In the genomic region with DNA sequence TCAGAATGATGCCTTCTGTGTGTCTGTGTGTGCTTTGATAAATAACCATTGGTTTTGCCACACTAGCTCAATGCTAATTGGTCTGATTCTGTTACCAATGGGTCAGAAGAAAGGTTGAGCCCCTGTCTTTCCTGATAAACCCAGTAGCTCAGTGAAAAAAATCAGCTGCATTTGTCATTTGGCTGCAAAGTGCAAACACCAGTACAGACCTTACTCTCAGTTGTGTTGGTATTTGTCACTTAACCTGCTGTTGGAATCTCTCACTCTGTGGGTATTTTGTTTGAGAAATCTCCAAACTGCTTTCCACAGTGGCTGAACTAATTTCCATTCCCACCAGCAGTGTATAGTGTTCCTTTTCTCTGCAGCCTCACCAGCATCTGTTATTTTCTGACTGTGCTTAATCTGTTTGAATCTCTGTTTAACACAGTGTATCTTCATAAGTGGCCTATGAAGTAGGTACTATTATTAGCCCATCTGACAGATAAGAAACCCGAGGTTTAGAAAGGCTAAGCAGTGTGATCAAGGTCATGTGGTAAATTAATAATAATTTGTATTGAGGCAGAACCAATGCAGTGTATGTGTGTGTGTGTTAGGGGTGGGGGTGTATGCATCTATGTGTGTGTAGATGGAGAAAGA, we compare ENCODE assay signal across 1 cellular context.
A peak's percentile ranks its signal among the peaks of the same experiment; 100 is the strongest.
TF ChIP-seq lines count a peak whose summit lies in the region.

No MANE protein-coding gene starts in this region.

TF ChIP-seq in HepG2, 621 proteins besides CTCF, POLR2A, EP300 and RAD21:
- TF ChIP-seq, protein P1, sequence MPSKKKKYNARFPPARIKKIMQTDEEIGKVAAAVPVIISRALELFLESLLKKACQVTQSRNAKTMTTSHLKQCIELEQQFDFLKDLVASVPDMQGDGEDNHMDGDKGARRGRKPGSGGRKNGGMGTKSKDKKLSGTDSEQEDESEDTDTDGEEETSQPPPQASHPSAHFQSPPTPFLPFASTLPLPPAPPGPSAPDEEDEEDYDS (CRISPR knock-in tag; IDR thresholded peaks at IDR 0.05), result no peak
- TF ChIP-seq ZNF629 (CRISPR knock-in tag; conservative IDR thresholded peaks at IDR 0.05) (0 out of 2 replicates have a peak, but pooled peaks have one; percentile 9), PAWR (CRISPR knock-in tag; IDR thresholded peaks at IDR 0.05; ENCODE audit: borderline replicate concordance) (0 out of 2 replicates have a peak, but pooled peaks have one; percentile 36), ZNF225 (CRISPR knock-in tag; IDR thresholded peaks at IDR 0.05) (no peak), ZNF230 (CRISPR knock-in tag; IDR thresholded peaks at IDR 0.05) (0 out of 2 replicates have a peak, but pooled peaks have one; percentile 28), SRSF9 (IDR thresholded peaks at IDR 0.05; ENCODE audit: borderline replicate concordance, insufficient read depth, low read depth, low read length, poor library complexity, severe bottlenecking) (no peak), ZFP62 (CRISPR knock-in tag; IDR thresholded peaks at IDR 0.05) (no peak), EED (CRISPR knock-in tag; IDR thresholded peaks at IDR 0.05) (no peak), ZNF780A (CRISPR knock-in tag; IDR thresholded peaks at IDR 0.05) (no peak), ATF7-NPFF (CRISPR knock-in tag; IDR thresholded peaks at IDR 0.05; ENCODE audit: low read depth) (no peak), ZNF484 (CRISPR knock-in tag; IDR thresholded peaks at IDR 0.05; ENCODE audit: borderline replicate concordance, low read depth) (no peak)
- TF ChIP-seq, protein P2, sequence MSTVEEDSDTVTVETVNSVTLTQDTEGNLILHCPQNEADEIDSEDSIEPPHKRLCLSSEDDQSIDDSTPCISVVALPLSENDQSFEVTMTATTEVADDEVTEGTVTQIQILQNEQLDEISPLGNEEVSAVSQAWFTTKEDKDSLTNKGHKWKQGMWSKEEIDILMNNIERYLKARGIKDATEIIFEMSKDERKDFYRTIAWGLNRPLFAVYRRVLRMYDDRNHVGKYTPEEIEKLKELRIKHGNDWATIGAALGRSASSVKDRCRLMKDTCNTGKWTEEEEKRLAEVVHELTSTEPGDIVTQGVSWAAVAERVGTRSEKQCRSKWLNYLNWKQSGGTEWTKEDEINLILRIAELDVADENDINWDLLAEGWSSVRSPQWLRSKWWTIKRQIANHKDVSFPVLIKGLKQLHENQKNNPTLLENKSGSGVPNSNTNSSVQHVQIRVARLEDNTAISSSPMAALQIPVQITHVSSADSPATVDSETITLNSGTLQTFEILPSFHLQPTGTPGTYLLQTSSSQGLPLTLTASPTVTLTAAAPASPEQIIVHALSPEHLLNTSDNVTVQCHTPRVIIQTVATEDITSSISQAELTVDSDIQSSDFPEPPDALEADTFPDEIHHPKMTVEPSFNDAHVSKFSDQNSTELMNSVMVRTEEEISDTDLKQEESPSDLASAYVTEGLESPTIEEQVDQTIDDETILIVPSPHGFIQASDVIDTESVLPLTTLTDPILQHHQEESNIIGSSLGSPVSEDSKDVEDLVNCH (CRISPR knock-in tag; IDR thresholded peaks at IDR 0.05), result no peak
- TF ChIP-seq, protein P3, sequence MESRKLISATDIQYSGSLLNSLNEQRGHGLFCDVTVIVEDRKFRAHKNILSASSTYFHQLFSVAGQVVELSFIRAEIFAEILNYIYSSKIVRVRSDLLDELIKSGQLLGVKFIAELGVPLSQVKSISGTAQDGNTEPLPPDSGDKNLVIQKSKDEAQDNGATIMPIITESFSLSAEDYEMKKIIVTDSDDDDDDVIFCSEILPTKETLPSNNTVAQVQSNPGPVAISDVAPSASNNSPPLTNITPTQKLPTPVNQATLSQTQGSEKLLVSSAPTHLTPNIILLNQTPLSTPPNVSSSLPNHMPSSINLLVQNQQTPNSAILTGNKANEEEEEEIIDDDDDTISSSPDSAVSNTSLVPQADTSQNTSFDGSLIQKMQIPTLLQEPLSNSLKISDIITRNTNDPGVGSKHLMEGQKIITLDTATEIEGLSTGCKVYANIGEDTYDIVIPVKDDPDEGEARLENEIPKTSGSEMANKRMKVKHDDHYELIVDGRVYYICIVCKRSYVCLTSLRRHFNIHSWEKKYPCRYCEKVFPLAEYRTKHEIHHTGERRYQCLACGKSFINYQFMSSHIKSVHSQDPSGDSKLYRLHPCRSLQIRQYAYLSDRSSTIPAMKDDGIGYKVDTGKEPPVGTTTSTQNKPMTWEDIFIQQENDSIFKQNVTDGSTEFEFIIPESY (CRISPR knock-in tag; IDR thresholded peaks at IDR 0.05), result no peak
- TF ChIP-seq, protein P4, sequence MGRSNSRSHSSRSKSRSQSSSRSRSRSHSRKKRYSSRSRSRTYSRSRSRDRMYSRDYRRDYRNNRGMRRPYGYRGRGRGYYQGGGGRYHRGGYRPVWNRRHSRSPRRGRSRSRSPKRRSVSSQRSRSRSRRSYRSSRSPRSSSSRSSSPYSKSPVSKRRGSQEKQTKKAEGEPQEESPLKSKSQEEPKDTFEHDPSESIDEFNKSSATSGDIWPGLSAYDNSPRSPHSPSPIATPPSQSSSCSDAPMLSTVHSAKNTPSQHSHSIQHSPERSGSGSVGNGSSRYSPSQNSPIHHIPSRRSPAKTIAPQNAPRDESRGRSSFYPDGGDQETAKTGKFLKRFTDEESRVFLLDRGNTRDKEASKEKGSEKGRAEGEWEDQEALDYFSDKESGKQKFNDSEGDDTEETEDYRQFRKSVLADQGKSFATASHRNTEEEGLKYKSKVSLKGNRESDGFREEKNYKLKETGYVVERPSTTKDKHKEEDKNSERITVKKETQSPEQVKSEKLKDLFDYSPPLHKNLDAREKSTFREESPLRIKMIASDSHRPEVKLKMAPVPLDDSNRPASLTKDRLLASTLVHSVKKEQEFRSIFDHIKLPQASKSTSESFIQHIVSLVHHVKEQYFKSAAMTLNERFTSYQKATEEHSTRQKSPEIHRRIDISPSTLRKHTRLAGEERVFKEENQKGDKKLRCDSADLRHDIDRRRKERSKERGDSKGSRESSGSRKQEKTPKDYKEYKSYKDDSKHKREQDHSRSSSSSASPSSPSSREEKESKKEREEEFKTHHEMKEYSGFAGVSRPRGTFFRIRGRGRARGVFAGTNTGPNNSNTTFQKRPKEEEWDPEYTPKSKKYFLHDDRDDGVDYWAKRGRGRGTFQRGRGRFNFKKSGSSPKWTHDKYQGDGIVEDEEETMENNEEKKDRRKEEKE (IDR thresholded peaks at IDR 0.05), result no peak
- TF ChIP-seq, protein P5, sequence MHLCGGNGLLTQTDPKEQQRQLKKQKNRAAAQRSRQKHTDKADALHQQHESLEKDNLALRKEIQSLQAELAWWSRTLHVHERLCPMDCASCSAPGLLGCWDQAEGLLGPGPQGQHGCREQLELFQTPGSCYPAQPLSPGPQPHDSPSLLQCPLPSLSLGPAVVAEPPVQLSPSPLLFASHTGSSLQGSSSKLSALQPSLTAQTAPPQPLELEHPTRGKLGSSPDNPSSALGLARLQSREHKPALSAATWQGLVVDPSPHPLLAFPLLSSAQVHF (CRISPR knock-in tag; IDR thresholded peaks at IDR 0.05), result no peak
- TF ChIP-seq, protein P6, sequence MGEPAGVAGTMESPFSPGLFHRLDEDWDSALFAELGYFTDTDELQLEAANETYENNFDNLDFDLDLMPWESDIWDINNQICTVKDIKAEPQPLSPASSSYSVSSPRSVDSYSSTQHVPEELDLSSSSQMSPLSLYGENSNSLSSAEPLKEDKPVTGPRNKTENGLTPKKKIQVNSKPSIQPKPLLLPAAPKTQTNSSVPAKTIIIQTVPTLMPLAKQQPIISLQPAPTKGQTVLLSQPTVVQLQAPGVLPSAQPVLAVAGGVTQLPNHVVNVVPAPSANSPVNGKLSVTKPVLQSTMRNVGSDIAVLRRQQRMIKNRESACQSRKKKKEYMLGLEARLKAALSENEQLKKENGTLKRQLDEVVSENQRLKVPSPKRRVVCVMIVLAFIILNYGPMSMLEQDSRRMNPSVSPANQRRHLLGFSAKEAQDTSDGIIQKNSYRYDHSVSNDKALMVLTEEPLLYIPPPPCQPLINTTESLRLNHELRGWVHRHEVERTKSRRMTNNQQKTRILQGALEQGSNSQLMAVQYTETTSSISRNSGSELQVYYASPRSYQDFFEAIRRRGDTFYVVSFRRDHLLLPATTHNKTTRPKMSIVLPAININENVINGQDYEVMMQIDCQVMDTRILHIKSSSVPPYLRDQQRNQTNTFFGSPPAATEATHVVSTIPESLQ (CRISPR knock-in tag; conservative IDR thresholded peaks at IDR 0.05), result no peak
- TF ChIP-seq, protein P7, sequence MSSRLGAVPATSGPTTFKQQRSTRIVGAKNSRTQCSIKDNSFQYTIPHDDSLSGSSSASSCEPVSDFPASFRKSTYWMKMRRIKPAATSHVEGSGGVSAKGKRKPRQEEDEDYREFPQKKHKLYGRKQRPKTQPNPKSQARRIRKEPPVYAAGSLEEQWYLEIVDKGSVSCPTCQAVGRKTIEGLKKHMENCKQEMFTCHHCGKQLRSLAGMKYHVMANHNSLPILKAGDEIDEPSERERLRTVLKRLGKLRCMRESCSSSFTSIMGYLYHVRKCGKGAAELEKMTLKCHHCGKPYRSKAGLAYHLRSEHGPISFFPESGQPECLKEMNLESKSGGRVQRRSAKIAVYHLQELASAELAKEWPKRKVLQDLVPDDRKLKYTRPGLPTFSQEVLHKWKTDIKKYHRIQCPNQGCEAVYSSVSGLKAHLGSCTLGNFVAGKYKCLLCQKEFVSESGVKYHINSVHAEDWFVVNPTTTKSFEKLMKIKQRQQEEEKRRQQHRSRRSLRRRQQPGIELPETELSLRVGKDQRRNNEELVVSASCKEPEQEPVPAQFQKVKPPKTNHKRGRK (CRISPR knock-in tag; IDR thresholded peaks at IDR 0.05), result no peak
- TF ChIP-seq, protein P8, sequence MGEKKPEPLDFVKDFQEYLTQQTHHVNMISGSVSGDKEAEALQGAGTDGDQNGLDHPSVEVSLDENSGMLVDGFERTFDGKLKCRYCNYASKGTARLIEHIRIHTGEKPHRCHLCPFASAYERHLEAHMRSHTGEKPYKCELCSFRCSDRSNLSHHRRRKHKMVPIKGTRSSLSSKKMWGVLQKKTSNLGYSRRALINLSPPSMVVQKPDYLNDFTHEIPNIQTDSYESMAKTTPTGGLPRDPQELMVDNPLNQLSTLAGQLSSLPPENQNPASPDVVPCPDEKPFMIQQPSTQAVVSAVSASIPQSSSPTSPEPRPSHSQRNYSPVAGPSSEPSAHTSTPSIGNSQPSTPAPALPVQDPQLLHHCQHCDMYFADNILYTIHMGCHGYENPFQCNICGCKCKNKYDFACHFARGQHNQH (CRISPR knock-in tag; IDR thresholded peaks at IDR 0.05), result no peak
TF ChIP-seq in HepG2: peak in this region for 3.
